16 cellular contexts compared by ENCODE assay signal in genomic region chr10:20898851-20899250, GRCh38. TPM values are rescaled to one million over a fixed set of nuclear protein-coding genes. Genes with fewer than 3 reads are reported as not detected.
"Had no signal": no experiment of that assay in that cellular context is flagged by ENCODE, and none has a peak within 500 bp of the region (broad histone marks: within the 10 kb centered on the region; RNA-seq: fewer than 3 reads in every experiment).

No MANE protein-coding gene starts in this region.

- ATAC-seq: stimulated activated naive CD8-positive, alpha-beta T cell treated with anti-CD3 and anti-CD28 coated beads, Interleukin-15, Interleukin-2, amounts not matched to agents 100 U/mL and 50 U/mL, for 24 hours had no signal

- H3K4me1 ChIP-seq: tibial artery had no signal

- H3K27ac ChIP-seq: tibial artery had no signal

- H3K9me3 ChIP-seq: SK-N-SH, tibial artery had no signal

- DNase-seq: activated CD4-positive, alpha-beta memory T cell treated with anti-CD3 and anti-CD28 coated beads for 36 hours; activated naive CD8-positive, alpha-beta T cell treated with anti-CD3 and anti-CD28 coated beads for 36 hours; activated T-cell treated with anti-CD3 and anti-CD28 coated beads for 4 hours; amygdala; hippocampal formation; islet precursor cell; midbrain; nephron progenitor cell; occipital lobe; posterior cingulate gyrus; SK-N-SH; stimulated activated CD4-positive, alpha-beta T cell treated with anti-CD3 and anti-CD28 coated beads, Interleukin-2, amount 100 ng/mL, for 24 hours; stimulated activated naive CD8-positive, alpha-beta T cell treated with anti-CD3 and anti-CD28 coated beads, Interleukin-15, Interleukin-2, amounts not matched to agents 100 U/mL and 50 U/mL, for 24 hours; substantia nigra; tibial artery had no signal

- H3K27me3 ChIP-seq: tibial artery had no signal

- H3K4me3 ChIP-seq: lung, tibial artery had no signal

RNA-seq across cellular contexts. Expression of gene NEBL, which starts 1.7 kb away (rescaled TPM):
- total RNA-seq: activated CD4-positive, alpha-beta memory T cell treated with anti-CD3 and anti-CD28 coated beads for 36 hours had no signal
